Comparison of ENCODE assay signal across 10 cellular contexts in the genomic region with DNA sequence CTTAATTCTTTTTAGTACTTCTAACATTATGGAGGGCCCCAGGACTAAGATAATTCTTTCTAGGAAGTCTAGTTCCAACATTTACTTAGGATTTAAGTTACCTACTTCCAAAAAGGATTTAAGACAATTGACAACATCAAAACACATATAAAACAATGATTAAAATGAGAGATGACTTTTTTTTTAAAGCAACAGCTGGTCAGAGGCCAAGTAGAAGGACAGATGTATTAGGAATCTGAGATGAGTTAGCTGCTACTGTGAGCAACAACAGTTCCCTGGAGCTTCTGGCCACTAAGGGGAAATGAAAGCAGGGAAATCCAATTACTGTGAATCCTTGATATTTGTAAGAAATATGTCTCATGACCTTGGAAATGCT.
DNase-seq lines count a peak whose midpoint lies in the region; ATAC-seq, FAIRE-seq and TF ChIP-seq lines count a peak whose summit lies in the region.
"Had no signal": no experiment of that assay in that cellular context is flagged by ENCODE, and none has a peak within 500 bp of the region (broad histone marks: within the 10 kb centered on the region; RNA-seq: fewer than 3 reads in every experiment).

No MANE protein-coding gene starts in this region.

- POLR2A ChIA-PET in K562 (lab: Yijun Ruan, JAX) = interaction anchor here (0.6 to 1.6 kb wide), 12 partner anchors 8 to 80 kb away, joined by 3 to 5 read pairs (median 3); no protein-coding TSS in a partner anchor

- no peak for TF ChIP-seq RAD21 in K562 (CRISPR knock-in tag; conservative IDR thresholded peaks at IDR 0.05 in 1 of 2, IDR thresholded peaks at IDR 0.05 in 1 of 2)

- in situ Hi-C loops in K562 (cut with MboI) = no loop called here

- H2AFZ ChIP-seq in KMS-11 (ENCODE audit: low read depth) (peak overlapping the region; percentile 96; the same call in 1 of the 2 replicates), K562 (ENCODE audit: low read depth, low read length) (no peak overlapping the region)

- H4K20me1 ChIP-seq in KMS-11 (ENCODE audit: insufficient read depth) = no peaks in the 10 kb centered on the region
- no peaks in the 10 kb centered on the region for H4K20me1 ChIP-seq in K562 (replicated peaks; ENCODE audit: control insufficient read depth, insufficient read depth, low read length)

- H3K9me1 ChIP-seq in K562 (ENCODE audit: control insufficient read depth, insufficient read depth, low read length) = no peaks in the 10 kb centered on the region

- TF ChIP-seq CTCF in CD14-positive monocyte (IDR thresholded peaks at IDR 0.05) (peak; percentile 50), KMS-11 (conservative IDR thresholded peaks at IDR 0.05; ENCODE audit: low read depth, low read length) (peak; percentile 48; the same call in 1 of the 2 replicates), K562 (IDR thresholded peaks at IDR 0.05 in 2 of 3, conservative IDR thresholded peaks at IDR 0.05 in 1 of 3; ENCODE audit: insufficient read depth in 2 of 3, low read depth in 1 of 3, low read length in 3 of 3) (no peak), nephron progenitor cell (IDR thresholded peaks at IDR 0.05) (no peak), progenitor cell of endocrine pancreas (IDR thresholded peaks at IDR 0.05; ENCODE audit: unreplicated experiment) (no peak)

- TF ChIP-seq EP300 in K562 (IDR thresholded peaks at IDR 0.05; ENCODE audit: low read length) = no peak

- H3K27me3 ChIP-seq in KMS-11 (ENCODE audit: insufficient read depth, low read depth) (no peaks in the 10 kb centered on the region), K562 (ENCODE audit: control insufficient read depth in 2 of 2, insufficient read depth in 2 of 2, low read length in 2 of 2) (peaks cover 4 to 12% of the 10 kb centered on the region in 2 experiments; a peak in 4 of 5 replicates)

- intact Hi-C loops in CD14-positive monocyte (cut with micrococcal nuclease) = loop anchor here in 1 of 2 donors (10.0 kb wide), 1 partner anchor 2004 kb away; no protein-coding TSS in a partner anchor
- intact Hi-C loops in K562 (cut with micrococcal nuclease) = loop anchor here (1.0 to 10.0 kb wide), 5 partner anchors 19 to 1996 kb away; no protein-coding TSS in a partner anchor

- H3K9me3 Mint-ChIP-seq in CD14-positive monocyte (peaks cover 0 to 6% (median 3%) of the 10 kb centered on the region in 7 donors), nephron progenitor cell (no peaks in the 10 kb centered on the region), progenitor cell of endocrine pancreas (ENCODE audit: low read depth) (no peaks in the 10 kb centered on the region)

- H3K4me3 Mint-ChIP-seq in CD14-positive monocyte (peak overlapping the region in 1 of 2 donors; percentile 88), nephron progenitor cell (peak overlapping the region; percentile 82), progenitor cell of endocrine pancreas (ENCODE audit: low read depth) (no peak overlapping the region)

- no peak overlapping the region for H3K4me3 ChIP-seq in KMS-11 (IDR thresholded peaks at IDR 0.05; ENCODE audit: insufficient read depth, low read depth, low read length)
- H3K4me3 ChIP-seq in K562 = no peak overlapping the region

- H3K36me3 Mint-ChIP-seq in CD14-positive monocyte (peaks cover 0 to 5% of the 10 kb centered on the region in 2 donors), nephron progenitor cell (ENCODE audit: low read depth) (no peaks in the 10 kb centered on the region), progenitor cell of endocrine pancreas (ENCODE audit: insufficient read depth) (no peaks in the 10 kb centered on the region)

- no peak overlapping the region for H3K27ac Mint-ChIP-seq in CD14-positive monocyte
- no peak overlapping the region for H3K27ac Mint-ChIP-seq in nephron progenitor cell
- H3K27ac Mint-ChIP-seq in progenitor cell of endocrine pancreas = no peak overlapping the region

- CTCF ChIA-PET in K562 (lab: Yijun Ruan, JAX; ENCODE audit: low intra/inter-chr PET ratio) = interaction anchor here (0.6 to 2.5 kb wide), 3 partner anchors 11 to 1458 kb away, joined by 3 to 7 read pairs (median 3); no protein-coding TSS in a partner anchor

- no peak overlapping the region for H3K9ac ChIP-seq in KMS-11
- H3K9ac ChIP-seq in K562 (ENCODE audit: insufficient read depth in 1 of 2, low read depth in 2 of 2, low read length in 2 of 2) = no peak overlapping the region

- FAIRE-seq in K562 (lab: Jason Lieb, UNC) = no peak

- no TSS peak for BruUV-seq in K562 (replicated peaks; lab: Mats Ljungman, UMichigan)

- H3K27me3 Mint-ChIP-seq in CD14-positive monocyte (ENCODE audit: low read depth in 3 of 3) (peaks cover 19 to 25% (median 24%) of the 10 kb centered on the region in 3 donors), nephron progenitor cell (ENCODE audit: low read depth, poor library complexity) (peaks cover 4% of the 10 kb centered on the region), progenitor cell of endocrine pancreas (no peaks in the 10 kb centered on the region)

- no peak for ATAC-seq in K562
- ATAC-seq in HG03025 (IDR thresholded peaks at IDR 0.05; ENCODE audit: low FRiP score, unreplicated experiment) = no peak

- H3K4me1 Mint-ChIP-seq in CD14-positive monocyte (peaks cover 18% of the 10 kb centered on the region), nephron progenitor cell (peaks cover 24% of the 10 kb centered on the region), progenitor cell of endocrine pancreas (ENCODE audit: low read depth) (peaks cover 23% of the 10 kb centered on the region)

- no peaks in the 10 kb centered on the region for H3K9me3 ChIP-seq in K562 (replicated peaks; ENCODE audit: control insufficient read depth, insufficient read depth, low read depth, low read length)

- H3K36me3 ChIP-seq in KMS-11 (ENCODE audit: insufficient read depth) = no peaks in the 10 kb centered on the region
- H3K36me3 ChIP-seq in K562 (ENCODE audit: control insufficient read depth, insufficient read depth, low read length) = no peaks in the 10 kb centered on the region

- H3K4me2 ChIP-seq in KMS-11 (peak overlapping the region; percentile 64; the same call in 1 of the 2 replicates), K562 (ENCODE audit: insufficient read depth, low read length) (no peak overlapping the region)

- H3K79me2 ChIP-seq in KMS-11 (ENCODE audit: insufficient read depth, low read depth) = no peaks in the 10 kb centered on the region
- H3K79me2 ChIP-seq in K562 (ENCODE audit: control insufficient read depth, insufficient read depth, low read length) = peaks cover 16% of the 10 kb centered on the region; the same call in 2 of the 3 replicates

- no peak for DNase-seq in CD14-positive monocyte (ENCODE audit: low spot score)
- no peak for DNase-seq in K562 (ENCODE audit: extremely low read depth in 1 of 4, low spot score in 3 of 4)
- DNase-seq in nephron progenitor cell = no peak
- no peak for DNase-seq in NCI-H2107 (lab: John Stamatoyannopoulos, UW)
- DNase-seq in progenitor cell of endocrine pancreas (ENCODE audit: low spot score, unreplicated experiment) = no peak
- no peak for DNase-seq in SKM-1 (lab: John Stamatoyannopoulos, UW; ENCODE audit: unreplicated experiment)
- DNase-seq: NCI-H1436 treated with DMSO at 0.1 percent for 48 hours had no signal

- H3K27ac ChIP-seq in KMS-11 = peak overlapping the region; percentile 78; the same call in 1 of the 2 replicates
- no peak overlapping the region for H3K27ac ChIP-seq in K562 (ENCODE audit: extremely low read depth, low read depth, low read length)
- H3K27ac ChIP-seq: SK-N-MC had no signal

- H3K4me1 ChIP-seq in KMS-11 (ENCODE audit: low read depth, poor library complexity, severe bottlenecking) (peaks cover 17% of the 10 kb centered on the region), K562 (replicated peaks in 1 of 2; ENCODE audit: control insufficient read depth in 2 of 2, insufficient read depth in 2 of 2, low read length in 2 of 2) (peaks cover 16 to 22% of the 10 kb centered on the region in 2 experiments)

- TF ChIP-seq POLR2A in K562 (conservative IDR thresholded peaks at IDR 0.05) = no peak

TF ChIP-seq in K562, 482 proteins besides CTCF, POLR2A, EP300 and RAD21:
- TF ChIP-seq CTCFL (IDR thresholded peaks at IDR 0.05; ENCODE audit: borderline replicate concordance, insufficient read depth, low read depth, low read length, poor library complexity, severe bottlenecking) (no peak), NRF1 (conservative IDR thresholded peaks at IDR 0.05 in 1 of 2, IDR thresholded peaks at IDR 0.05 in 1 of 2) (no peak), FOXJ2 (tag; IDR thresholded peaks at IDR 0.05) (0 out of 2 replicates have a peak, but pooled peaks have one; percentile 12)

Comparison
In these comparisons a context has a peak if more than half of its experiments do, and no peak if none do; other contexts are left out.
1. CTCF ChIP-seq: peak in CD14-positive monocyte (single experiment) and KMS-11 (single experiment); none in K562 (0 of 3), nephron progenitor cell (single experiment) and progenitor cell of endocrine pancreas (single experiment).